In the genomic region with DNA sequence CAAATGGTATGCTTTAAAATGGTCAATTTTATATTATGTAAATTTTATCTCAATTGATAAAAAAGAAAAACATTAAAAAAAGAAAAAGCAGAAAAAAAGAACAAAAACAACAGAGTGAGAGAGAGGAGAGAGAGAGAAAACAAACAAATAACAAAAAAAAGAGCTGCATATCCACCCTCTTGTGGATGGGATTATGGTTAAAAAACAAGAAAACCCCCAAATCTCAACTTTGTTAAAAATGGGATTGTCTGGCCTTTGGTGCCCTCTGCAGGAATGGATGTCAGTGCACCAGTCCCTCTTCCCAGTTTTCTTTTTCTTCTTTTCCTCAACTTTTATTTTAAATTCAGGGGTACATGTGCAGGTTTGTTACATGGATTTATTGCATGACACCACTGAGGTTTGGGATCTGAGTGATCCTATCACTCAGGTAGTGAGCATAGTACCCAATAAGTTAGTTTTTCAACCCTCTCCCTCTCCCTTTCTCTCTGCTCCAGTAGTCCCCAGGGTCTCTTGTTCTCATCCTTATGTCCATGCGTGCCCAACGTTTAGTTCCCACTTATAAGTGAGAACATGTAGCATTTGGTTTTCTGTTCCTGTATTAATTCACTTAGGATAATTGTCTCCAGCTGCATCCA, we compare ENCODE assay signal across 8 cellular contexts. TPM values are rescaled to one million over a fixed set of nuclear protein-coding genes. Genes with fewer than 3 reads are reported as not detected.
DNase-seq lines count a peak whose midpoint lies in the region; ATAC-seq, FAIRE-seq and TF ChIP-seq lines count a peak whose summit lies in the region.

No MANE protein-coding gene starts in this region.

- H3K27ac ChIP-seq in endothelial cell of umbilical vein (ENCODE audit: insufficient read depth, low read depth, low read length): no peak overlapping the region

- H3K9me3 Mint-ChIP-seq in T-helper 2 cell treated with Interferon-gamma antibody and Interleukin-4, amounts not matched to agents 5 μg/mL and 100 μg/mL, for 36 hours: no peaks in the 10 kb centered on the region
- peaks cover 1% of the 10 kb centered on the region for H3K9me3 Mint-ChIP-seq in nephron
- H3K9me3 Mint-ChIP-seq in activated T-helper 2 cell treated with anti-CD3 and anti-CD28 coated beads, Interferon-gamma antibody, Interleukin-2, Interleukin-4, amounts not matched to agents 10 μg/mL and 5 μg/mL and 100 μg/mL, durations not matched to agents 14 hours and 24 hours and 36 hours: no peaks in the 10 kb centered on the region

- FAIRE-seq in endothelial cell of umbilical vein (lab: Jason Lieb, UNC): peak; percentile 74

- peaks cover 10% of the 10 kb centered on the region for H3K4me1 Mint-ChIP-seq in T-helper 2 cell treated with Interferon-gamma antibody and Interleukin-4, amounts not matched to agents 5 μg/mL and 100 μg/mL, for 36 hours (ENCODE audit: low read depth)
- H3K4me1 Mint-ChIP-seq in nephron: no peaks in the 10 kb centered on the region
- peaks cover 12% of the 10 kb centered on the region for H3K4me1 Mint-ChIP-seq in activated T-helper 2 cell treated with anti-CD3 and anti-CD28 coated beads, Interferon-gamma antibody, Interleukin-2, Interleukin-4, amounts not matched to agents 10 μg/mL and 5 μg/mL and 100 μg/mL, durations not matched to agents 14 hours and 24 hours and 36 hours (ENCODE audit: low read depth)

- no peak for TF ChIP-seq POLR2A in endothelial cell of umbilical vein (IDR thresholded peaks at IDR 0.05; ENCODE audit: low read depth, low read length)

- H3K27me3 Mint-ChIP-seq in T-helper 2 cell treated with Interferon-gamma antibody and Interleukin-4, amounts not matched to agents 5 μg/mL and 100 μg/mL, for 36 hours (ENCODE audit: low read depth): peaks cover 46% of the 10 kb centered on the region
- H3K27me3 Mint-ChIP-seq in nephron (ENCODE audit: low read depth): peaks cover 74% of the 10 kb centered on the region
- peaks cover 46% of the 10 kb centered on the region for H3K27me3 Mint-ChIP-seq in activated T-helper 2 cell treated with anti-CD3 and anti-CD28 coated beads, Interferon-gamma antibody, Interleukin-2, Interleukin-4, amounts not matched to agents 10 μg/mL and 5 μg/mL and 100 μg/mL, durations not matched to agents 14 hours and 24 hours and 36 hours (ENCODE audit: low read depth)

- H3K9me3 ChIP-seq in endothelial cell of umbilical vein (replicated peaks; ENCODE audit: control insufficient read depth, insufficient read depth, low read length): no peaks in the 10 kb centered on the region

- H3K36me3 ChIP-seq in endothelial cell of umbilical vein (ENCODE audit: control insufficient read depth in 2 of 2, extremely low read depth in 1 of 2, insufficient read depth in 2 of 2, low read length in 2 of 2): no peaks in the 10 kb centered on the region

- no peak overlapping the region for H2AFZ ChIP-seq in endothelial cell of umbilical vein (ENCODE audit: low read depth, low read length)

- CTCF ChIA-PET in endothelial cell of umbilical vein (lab: Charles Lee): interaction anchor here (0.6 to 2.6 kb wide), 14 partner anchors 9 to 516 kb away, joined by 3 to 12 read pairs (median 5); a partner anchor contains a TSS

- no peak overlapping the region for H3K9ac ChIP-seq in endothelial cell of umbilical vein (replicated peaks; ENCODE audit: extremely low read depth, insufficient read depth, low read length)

- peaks cover 21 to 22% of the 10 kb centered on the region in 2 experiments for H3K27me3 ChIP-seq in endothelial cell of umbilical vein (ENCODE audit: control insufficient read depth in 2 of 2, insufficient read depth in 2 of 2, low read length in 2 of 2)

- no peak overlapping the region for H3K4me3 ChIP-seq in endothelial cell of umbilical vein (replicated peaks in 1 of 3; ENCODE audit: insufficient read depth in 1 of 3, low read depth in 1 of 3, low read length in 3 of 3)

- intact Hi-C loops in endothelial cell of umbilical vein (cut with micrococcal nuclease): loop anchor here (1.0 to 2.0 kb wide), 7 partner anchors 43 to 516 kb away; no protein-coding TSS in a partner anchor
- intact Hi-C loops in activated T-helper 2 cell treated with anti-CD3 and anti-CD28 coated beads, Interferon-gamma antibody, Interleukin-2, Interleukin-4, amounts not matched to agents 10 μg/mL and 5 μg/mL and 100 μg/mL, durations not matched to agents 14 hours and 24 hours and 36 hours (cut with micrococcal nuclease): loop anchor here (1.0 to 2.0 kb wide), 4 partner anchors 14 to 385 kb away; no protein-coding TSS in a partner anchor

- no peak overlapping the region for H3K27ac Mint-ChIP-seq in T-helper 2 cell treated with Interferon-gamma antibody and Interleukin-4, amounts not matched to agents 5 μg/mL and 100 μg/mL, for 36 hours
- no peak overlapping the region for H3K27ac Mint-ChIP-seq in nephron
- no peak overlapping the region for H3K27ac Mint-ChIP-seq in activated T-helper 2 cell treated with anti-CD3 and anti-CD28 coated beads, Interferon-gamma antibody, Interleukin-2, Interleukin-4, amounts not matched to agents 10 μg/mL and 5 μg/mL and 100 μg/mL, durations not matched to agents 14 hours and 24 hours and 36 hours

- ATAC-seq in HG03139 (IDR thresholded peaks at IDR 0.05; ENCODE audit: unreplicated experiment): no peak

- H3K36me3 Mint-ChIP-seq in T-helper 2 cell treated with Interferon-gamma antibody and Interleukin-4, amounts not matched to agents 5 μg/mL and 100 μg/mL, for 36 hours (ENCODE audit: low read depth): no peaks in the 10 kb centered on the region
- H3K36me3 Mint-ChIP-seq in nephron (ENCODE audit: low read depth): no peaks in the 10 kb centered on the region
- no peaks in the 10 kb centered on the region for H3K36me3 Mint-ChIP-seq in activated T-helper 2 cell treated with anti-CD3 and anti-CD28 coated beads, Interferon-gamma antibody, Interleukin-2, Interleukin-4, amounts not matched to agents 10 μg/mL and 5 μg/mL and 100 μg/mL, durations not matched to agents 14 hours and 24 hours and 36 hours (ENCODE audit: low read depth)

- DNase-seq in NCI-H1417 (lab: John Stamatoyannopoulos, UW): peak in 2 of 3 experiments; percentile 9 to 44
- DNase-seq in NCI-H1417 treated with DMSO at 0.1 percent for 48 hours (lab: John Stamatoyannopoulos, UW): no peak
- peak; percentile 36 for DNase-seq in HT1080 (ENCODE audit: low read depth)
- DNase-seq in T-helper 2 cell treated with Interferon-gamma antibody and Interleukin-4, amounts not matched to agents 5 μg/mL and 100 μg/mL, for 36 hours (ENCODE audit: low spot score): peak; percentile 21
- peak; percentile 60 for DNase-seq in endothelial cell of umbilical vein (ENCODE audit: low read depth, low spot score)
- DNase-seq in activated T-helper 2 cell treated with anti-CD3 and anti-CD28 coated beads, Interferon-gamma antibody, Interleukin-2, Interleukin-4, amounts not matched to agents 10 μg/mL and 5 μg/mL and 100 μg/mL, durations not matched to agents 14 hours and 24 hours and 36 hours (ENCODE audit: low spot score): no peak

- no peaks in the 10 kb centered on the region for H3K4me1 ChIP-seq in endothelial cell of umbilical vein (ENCODE audit: control insufficient read depth, extremely low read depth, insufficient read depth, low read length)

- H3K4me2 ChIP-seq in endothelial cell of umbilical vein (ENCODE audit: insufficient read depth, low read length): no peak overlapping the region

- H4K20me1 ChIP-seq in endothelial cell of umbilical vein (replicated peaks; ENCODE audit: control insufficient read depth, extremely low read depth, insufficient read depth, low read length): no peaks in the 10 kb centered on the region

- POLR2A ChIA-PET in endothelial cell of umbilical vein (lab: Charles Lee): no interaction called here

- H3K79me2 ChIP-seq in endothelial cell of umbilical vein (ENCODE audit: control insufficient read depth, insufficient read depth, low read length): no peaks in the 10 kb centered on the region

- BruUV-seq in endothelial cell of umbilical vein (replicated peaks; lab: Mats Ljungman, UMichigan): no TSS peak

- TF ChIP-seq CTCF in endothelial cell of umbilical vein (IDR thresholded peaks at IDR 0.05; ENCODE audit: extremely low read depth in 1 of 2, insufficient read depth in 1 of 2, low read depth in 1 of 2, low read length in 2 of 2) (peak; percentile 56 to 58), nephron (IDR thresholded peaks at IDR 0.05; ENCODE audit: unreplicated experiment in 3 of 3) (peak; percentile 72 to 83 (median 80))

- dilution Hi-C loops in endothelial cell of umbilical vein (cut with MboI; ENCODE audit: extremely low pct_ligation_motif_present, low sequenced_read_pairs): no loop called here

- no peak overlapping the region for H3K4me3 Mint-ChIP-seq in T-helper 2 cell treated with Interferon-gamma antibody and Interleukin-4, amounts not matched to agents 5 μg/mL and 100 μg/mL, for 36 hours
- H3K4me3 Mint-ChIP-seq in nephron: no peak overlapping the region
- H3K4me3 Mint-ChIP-seq in activated T-helper 2 cell treated with anti-CD3 and anti-CD28 coated beads, Interferon-gamma antibody, Interleukin-2, Interleukin-4, amounts not matched to agents 10 μg/mL and 5 μg/mL and 100 μg/mL, durations not matched to agents 14 hours and 24 hours and 36 hours (ENCODE audit: low read depth): no peak overlapping the region

- no peaks in the 10 kb centered on the region for H3K9me1 ChIP-seq in endothelial cell of umbilical vein (replicated peaks; ENCODE audit: control insufficient read depth, extremely low read depth, insufficient read depth, low read length)

TF ChIP-seq in endothelial cell of umbilical vein, 7 proteins besides CTCF, POLR2A, EP300 and RAD21 (continues in another document):
- TF ChIP-seq POLR2AphosphoS5 (IDR thresholded peaks at IDR 0.05; ENCODE audit: insufficient read depth, low read depth, low read length): no peak
- TF ChIP-seq FOS (IDR thresholded peaks at IDR 0.05; ENCODE audit: borderline replicate concordance, insufficient read depth, low read length): no peak
- TF ChIP-seq GATA2 (IDR thresholded peaks at IDR 0.05; ENCODE audit: insufficient read depth, insufficient read length, low read depth, low read length): no peak
- no peak for TF ChIP-seq JUN (IDR thresholded peaks at IDR 0.05; ENCODE audit: borderline replicate concordance, insufficient read depth, insufficient read length, low read depth)

RNA-seq across cellular contexts. Expression of a gene that starts 28.1 kb away (rescaled TPM):
- total RNA-seq in HT1080 (2014; rRNA removed; shearing (Covaris generic)): 55.6 and 56.5 TPM in 2 replicates
- 55.0 and 57.5 TPM in 2 replicates for polyA plus RNA-seq in HT1080 (2015; cell fraction: cytosol; rRNA removed)
- 24.8 and 28.7 TPM in 2 replicates for polyA plus RNA-seq in HT1080 (2015; cell fraction: nucleus; rRNA removed)
- 86.4 and 87.1 TPM in 2 replicates for total RNA-seq in endothelial cell of umbilical vein
- polyA plus RNA-seq in endothelial cell of umbilical vein: 48.0 and 48.7 TPM in 2 replicates
- polyA plus RNA-seq in endothelial cell of umbilical vein (2011; cell fraction: cytosol; rRNA removed): 42.8 and 50.9 TPM in 2 replicates
- polyA plus RNA-seq in endothelial cell of umbilical vein (2011; cell fraction: nucleus; rRNA removed): 15.7 and 19.5 TPM in 2 replicates
- 60.7 and 77.6 TPM in 2 replicates for polyA plus RNA-seq in endothelial cell of umbilical vein (2012)
- 36.6 and 52.6 TPM in 2 replicates for polyA minus RNA-seq in endothelial cell of umbilical vein
- polyA minus RNA-seq in endothelial cell of umbilical vein (2011; cell fraction: cytosol; rRNA and poly(A)+ RNA removed): 47.9 TPM
- 4.3 and 6.1 TPM in 2 replicates for polyA minus RNA-seq in endothelial cell of umbilical vein (2011; cell fraction: nucleus; rRNA and poly(A)+ RNA removed)
- total RNA-seq in activated T-helper 2 cell treated with anti-CD3 and anti-CD28 coated beads, Interferon-gamma antibody, Interleukin-2, Interleukin-4, amounts not matched to agents 10 μg/mL and 5 μg/mL and 100 μg/mL, durations not matched to agents 14 hours and 24 hours and 36 hours: 146 and 154 TPM in 2 replicates

Comparison
In these comparisons a context has a peak if more than half of its experiments do, and no peak if none do; other contexts are left out.
1. DNase-seq: peak in NCI-H1417 (2 of 3), HT1080 (single experiment), T-helper 2 cell treated with Interferon-gamma antibody and Interleukin-4, amounts not matched to agents 5 μg/mL and 100 μg/mL, for 36 hours (single experiment) and endothelial cell of umbilical vein (single experiment); none in NCI-H1417 treated with DMSO at 0.1 percent for 48 hours (single experiment) and activated T-helper 2 cell treated with anti-CD3 and anti-CD28 coated beads, Interferon-gamma antibody, Interleukin-2, Interleukin-4, amounts not matched to agents 10 μg/mL and 5 μg/mL and 100 μg/mL, durations not matched to agents 14 hours and 24 hours and 36 hours (single experiment).